15 cellular contexts compared by ENCODE assay signal in the genomic region with DNA sequence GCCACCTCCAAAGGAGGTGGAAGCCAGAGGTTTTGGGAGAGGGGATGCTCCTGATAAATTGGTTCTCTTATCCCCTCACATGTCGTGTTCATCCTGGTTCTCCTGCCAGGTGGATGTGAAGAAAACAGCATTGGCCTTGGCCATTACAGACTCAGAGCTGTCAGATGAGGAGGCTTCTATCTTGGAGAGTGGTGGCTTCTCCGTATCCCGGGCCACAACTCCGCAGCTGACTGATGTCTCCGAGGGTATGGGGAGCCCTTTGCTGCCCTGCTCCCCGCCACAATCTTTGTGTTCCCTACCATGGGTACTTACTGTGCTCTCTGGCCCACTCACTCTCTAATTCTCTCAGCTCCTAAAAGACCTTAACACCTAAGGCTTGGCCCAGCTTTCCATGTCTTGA. TPM values are rescaled to one million over a fixed set of nuclear protein-coding genes. Genes with fewer than 3 reads are reported as not detected.
A peak's percentile ranks its signal among the peaks of the same experiment; 100 is the strongest.
DNase-seq lines count a peak whose midpoint lies in the region; TF ChIP-seq lines count a peak whose summit lies in the region.
"Had no signal": no experiment of that assay in that cellular context is flagged by ENCODE, and none has a peak within 500 bp of the region (broad histone marks: within the 10 kb centered on the region; RNA-seq: fewer than 3 reads in every experiment).

No MANE protein-coding gene starts in this region.

- H3K36me3 Mint-ChIP-seq in activated naive CD4-positive, alpha-beta T cell treated with anti-CD3 and anti-CD28 coated beads, Interleukin-2, amount 50 U/mL, for 24 hours, result peaks cover 4% of the 10 kb centered on the region
- H3K36me3 Mint-ChIP-seq in activated CD4-positive, alpha-beta memory T cell treated with anti-CD3 and anti-CD28 coated beads, Interleukin-2, amount 10 ng/mL, durations not matched to agents 7 days and 5 days (ENCODE audit: low read depth), result peaks cover 70% of the 10 kb centered on the region
- no peaks in the 10 kb centered on the region for H3K36me3 Mint-ChIP-seq in glutamatergic neuron (ENCODE audit: unreplicated experiment)

- 98 to 99% methylated on average over 6 of the region's 6 CpGs for WGBS in GM23248 (ENCODE audit: low coverage in 1 of 2, low lambda C conversion rate in 2 of 2, missing lambda C conversion rate in 2 of 2), 2 experiments

- peaks cover 12% of the 10 kb centered on the region for H3K4me1 ChIP-seq in GM23248 (ENCODE audit: insufficient read depth)
- H3K4me1 ChIP-seq: HAP-1 had no signal

- TF ChIP-seq CTCF in glutamatergic neuron (IDR thresholded peaks at IDR 0.05; ENCODE audit: partially characterized antibody, unreplicated experiment), result no peak

- H3K4me2 ChIP-seq in GM23248 (ENCODE audit: unreplicated experiment), result no peak overlapping the region

- peak overlapping the region; percentile 66 for H3K27ac Mint-ChIP-seq in activated naive CD4-positive, alpha-beta T cell treated with anti-CD3 and anti-CD28 coated beads, Interleukin-2, amount 50 U/mL, for 24 hours
- H3K27ac Mint-ChIP-seq in activated CD4-positive, alpha-beta memory T cell treated with anti-CD3 and anti-CD28 coated beads, Interleukin-2, amount 10 ng/mL, durations not matched to agents 7 days and 5 days, result peak overlapping the region; percentile 69
- peak overlapping the region; percentile 52 for H3K27ac Mint-ChIP-seq in glutamatergic neuron (ENCODE audit: unreplicated experiment)

- H3F3A ChIP-seq in GM23248 (ENCODE audit: insufficient read depth), result peaks cover 26% of the 10 kb centered on the region

- no peak overlapping the region for H3K4me3 Mint-ChIP-seq in activated naive CD4-positive, alpha-beta T cell treated with anti-CD3 and anti-CD28 coated beads, Interleukin-2, amount 50 U/mL, for 24 hours
- H3K4me3 Mint-ChIP-seq in activated CD4-positive, alpha-beta memory T cell treated with anti-CD3 and anti-CD28 coated beads, Interleukin-2, amount 10 ng/mL, durations not matched to agents 7 days and 5 days, result peak overlapping the region; percentile 34
- H3K4me3 Mint-ChIP-seq in glutamatergic neuron (ENCODE audit: unreplicated experiment), result peak overlapping the region; percentile 42

- no peaks in the 10 kb centered on the region for H3K27me3 Mint-ChIP-seq in activated naive CD4-positive, alpha-beta T cell treated with anti-CD3 and anti-CD28 coated beads, Interleukin-2, amount 50 U/mL, for 24 hours
- H3K27me3 Mint-ChIP-seq in activated CD4-positive, alpha-beta memory T cell treated with anti-CD3 and anti-CD28 coated beads, Interleukin-2, amount 10 ng/mL, durations not matched to agents 7 days and 5 days, result no peaks in the 10 kb centered on the region
- H3K27me3 Mint-ChIP-seq in glutamatergic neuron (ENCODE audit: unreplicated experiment), result peaks cover 21% of the 10 kb centered on the region

- no peak overlapping the region for H2AFZ ChIP-seq in GM23248

- H3K9me3 ChIP-seq in GM23248 (ENCODE audit: low read depth), result no peaks in the 10 kb centered on the region
- H3K9me3 ChIP-seq: HAP-1, MG63, right lobe of liver had no signal

- in situ Hi-C loops in GM23248 (cut with MboI), result no loop called here

- POLR2A ChIA-PET in activated CD4-positive, alpha-beta memory T cell treated with anti-CD3 and anti-CD28 coated beads, Interleukin-2, amount 10 ng/mL, durations not matched to agents 7 days and 5 days (lab: Charles Lee), result interaction anchor here (0.9 to 12.0 kb wide), 8 partner anchors 17 to 71 kb away, joined by 3 to 160 read pairs (median 4); a partner anchor contains a TSS

- H3K9me3 Mint-ChIP-seq in activated naive CD4-positive, alpha-beta T cell treated with anti-CD3 and anti-CD28 coated beads, Interleukin-2, amount 50 U/mL, for 24 hours, result no peaks in the 10 kb centered on the region
- no peaks in the 10 kb centered on the region for H3K9me3 Mint-ChIP-seq in activated CD4-positive, alpha-beta memory T cell treated with anti-CD3 and anti-CD28 coated beads, Interleukin-2, amount 10 ng/mL, durations not matched to agents 7 days and 5 days
- H3K9me3 Mint-ChIP-seq in glutamatergic neuron (ENCODE audit: unreplicated experiment), result peaks cover 27% of the 10 kb centered on the region

- H3K9me2 ChIP-seq in GM23248 (ENCODE audit: insufficient read depth), result no peaks in the 10 kb centered on the region

- H3K36me3 ChIP-seq in GM23248 (ENCODE audit: low read depth), result peaks cover 45% of the 10 kb centered on the region

- CTCF ChIA-PET in activated CD4-positive, alpha-beta memory T cell treated with anti-CD3 and anti-CD28 coated beads, Interleukin-2, amount 10 ng/mL, durations not matched to agents 7 days and 5 days (lab: Charles Lee), result interaction anchor here (0.5 to 2.8 kb wide), 8 partner anchors 10 to 698 kb away, joined by 3 to 16 read pairs (median 4); a partner anchor contains a TSS

- H3K9ac ChIP-seq in GM23248, result no peak overlapping the region

- H3K4me3 ChIP-seq in GM23248, result no peak overlapping the region
- H3K4me3 ChIP-seq: HAP-1, MG63, right lobe of liver had no signal

- no peak overlapping the region for H3K27ac ChIP-seq in GM23248
- H3K27ac ChIP-seq: right lobe of liver, VCaP had no signal

- no peak for DNase-seq in activated naive CD4-positive, alpha-beta T cell treated with Interleukin-2 at 50 U/mL for 16 hours
- DNase-seq in activated CD4-positive, alpha-beta memory T cell treated with anti-CD3 and anti-CD28 coated beads, Interleukin-2, amount 10 ng/mL, durations not matched to agents 7 days and 5 days, result no peak
- DNase-seq in glutamatergic neuron, result no peak
- DNase-seq in GM23248, result no peak
- DNase-seq in iPS-NIHi11 (ENCODE audit: low spot score), result no peak
- no peak for DNase-seq in EL
- DNase-seq: amygdala, MG63, NCI-H1417, NCI-H446, right lobe of liver had no signal

- peaks cover 5% of the 10 kb centered on the region; the same call in 1 of the 2 replicates for H4K20me1 ChIP-seq in GM23248 (ENCODE audit: insufficient read depth)

- peaks cover 48% of the 10 kb centered on the region for H3K4me1 Mint-ChIP-seq in activated naive CD4-positive, alpha-beta T cell treated with anti-CD3 and anti-CD28 coated beads, Interleukin-2, amount 50 U/mL, for 24 hours
- peaks cover 59% of the 10 kb centered on the region for H3K4me1 Mint-ChIP-seq in activated CD4-positive, alpha-beta memory T cell treated with anti-CD3 and anti-CD28 coated beads, Interleukin-2, amount 10 ng/mL, durations not matched to agents 7 days and 5 days
- peaks cover 29% of the 10 kb centered on the region for H3K4me1 Mint-ChIP-seq in glutamatergic neuron (ENCODE audit: low read depth, unreplicated experiment)

- no peaks in the 10 kb centered on the region for H3K27me3 ChIP-seq in GM23248 (replicated peaks; ENCODE audit: insufficient read depth)
- H3K27me3 ChIP-seq: MG63, right lobe of liver had no signal

- H3K79me2 ChIP-seq in GM23248 (ENCODE audit: insufficient read depth), result peaks cover 25% of the 10 kb centered on the region

RNA-seq across cellular contexts. Expression of a gene that starts 3.5 kb away (rescaled TPM):
- total RNA-seq in activated CD4-positive, alpha-beta memory T cell treated with anti-CD3 and anti-CD28 coated beads, Interleukin-2, amount 10 ng/mL, durations not matched to agents 7 days and 5 days, result 100 to 1,000 TPM; 107 to 113 TPM
- total RNA-seq in glutamatergic neuron (ENCODE audit: unreplicated experiment), result 167 TPM
- total RNA-seq in GM23248 (2014; rRNA removed; shearing (Covaris generic)), result 98.9 and 120 TPM in 2 replicates
- 20.7 and 21.5 TPM in 2 replicates for polyA plus RNA-seq in GM23248 (2016; fragmentation: Nextera tagmentation; extraction: Ambion mirVana)

RNA-seq across cellular contexts. Expression of a gene that starts 4.8 kb away (rescaled TPM):
- 10 to 100 TPM; 68.7 to 72.9 TPM for total RNA-seq in activated CD4-positive, alpha-beta memory T cell treated with anti-CD3 and anti-CD28 coated beads, Interleukin-2, amount 10 ng/mL, durations not matched to agents 7 days and 5 days
- 61.5 TPM for total RNA-seq in glutamatergic neuron (ENCODE audit: unreplicated experiment)
- 34.5 and 35.2 TPM in 2 replicates for total RNA-seq in GM23248 (2014; rRNA removed; shearing (Covaris generic))
- polyA plus RNA-seq in GM23248 (2016; fragmentation: Nextera tagmentation; extraction: Ambion mirVana), result 43.8 and 43.9 TPM in 2 replicates

RNA-seq across cellular contexts. Expression of a gene that starts 11.7 kb away (rescaled TPM):
- total RNA-seq in activated CD4-positive, alpha-beta memory T cell treated with anti-CD3 and anti-CD28 coated beads, Interleukin-2, amount 10 ng/mL, durations not matched to agents 7 days and 5 days, result 1 to 10 TPM; 2.3 TPM
- total RNA-seq in glutamatergic neuron (ENCODE audit: unreplicated experiment), result 1.1 TPM
- 0.13 and 1.2 TPM in 2 replicates for total RNA-seq in GM23248 (2014; rRNA removed; shearing (Covaris generic))
- 0.24 and 0.58 TPM in 2 replicates for polyA plus RNA-seq in GM23248 (2016; fragmentation: Nextera tagmentation; extraction: Ambion mirVana)
- total RNA-seq: myocyte had no signal

RNA-seq across cellular contexts. Expression of a gene that starts 20.9 kb away (rescaled TPM):
- total RNA-seq in activated CD4-positive, alpha-beta memory T cell treated with anti-CD3 and anti-CD28 coated beads, Interleukin-2, amount 10 ng/mL, durations not matched to agents 7 days and 5 days, result 10 to 100 TPM; 12.0 to 12.2 TPM
- 24.8 TPM for total RNA-seq in glutamatergic neuron (ENCODE audit: unreplicated experiment)
- total RNA-seq in GM23248 (2014; rRNA removed; shearing (Covaris generic)), result 8.3 and 16.1 TPM in 2 replicates
- polyA plus RNA-seq in GM23248 (2016; fragmentation: Nextera tagmentation; extraction: Ambion mirVana), result 8.3 and 10.5 TPM in 2 replicates

RNA-seq across cellular contexts. Expression of a gene that starts 25.1 kb away (rescaled TPM):
- total RNA-seq in activated CD4-positive, alpha-beta memory T cell treated with anti-CD3 and anti-CD28 coated beads, Interleukin-2, amount 10 ng/mL, durations not matched to agents 7 days and 5 days, result 10 to 100 TPM; 51.4 to 56.7 TPM
- 49.5 TPM for total RNA-seq in glutamatergic neuron (ENCODE audit: unreplicated experiment)
- total RNA-seq in GM23248 (2014; rRNA removed; shearing (Covaris generic)), result 39.3 and 42.4 TPM in 2 replicates
- 36.0 and 38.9 TPM in 2 replicates for polyA plus RNA-seq in GM23248 (2016; fragmentation: Nextera tagmentation; extraction: Ambion mirVana)
